ENCODE assay signal across 18 cellular contexts in the genomic region with DNA sequence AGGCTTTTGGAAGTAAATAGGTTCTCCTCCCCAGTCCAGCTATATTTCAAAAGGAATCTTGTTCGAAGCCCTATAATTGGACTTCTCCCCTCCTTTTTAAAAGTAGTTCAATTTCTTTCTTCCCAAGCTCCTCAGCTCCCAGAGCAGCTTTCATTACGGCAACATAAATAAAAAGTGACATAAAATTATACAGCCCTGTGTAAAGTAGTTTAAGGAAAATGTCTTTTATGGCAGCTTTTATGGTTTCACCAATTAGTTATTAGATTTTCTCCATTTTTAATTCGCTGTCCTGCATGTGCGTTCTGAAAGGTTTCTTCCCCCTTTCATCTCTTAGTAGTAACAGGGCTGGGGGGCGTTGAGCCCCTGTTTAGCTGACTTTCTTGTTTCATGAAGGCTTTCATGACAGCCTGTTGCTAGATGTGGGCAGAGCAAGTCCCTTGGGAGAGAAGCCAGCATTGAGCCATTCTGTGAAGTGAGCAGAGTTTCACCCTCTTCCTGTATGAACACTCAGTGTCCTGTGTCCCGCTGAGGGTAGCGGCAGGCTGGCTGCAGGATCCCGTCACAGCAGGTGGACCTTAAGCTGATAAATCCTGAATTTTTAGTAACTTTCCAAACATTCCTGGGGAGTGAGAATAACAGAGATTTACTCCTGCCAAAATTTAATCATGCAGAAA.
DNase-seq lines count a peak whose midpoint lies in the region; ATAC-seq and TF ChIP-seq lines count a peak whose summit lies in the region.
"Had no signal": no experiment of that assay in that cellular context is flagged by ENCODE, and none has a peak within 500 bp of the region (broad histone marks: within the 10 kb centered on the region; RNA-seq: fewer than 3 reads in every experiment).

No MANE protein-coding gene starts in this region.

- H3K9me3 ChIP-seq in SK-N-SH: no peaks in the 10 kb centered on the region
- H3K9me3 ChIP-seq in PC-9 (ENCODE audit: insufficient read depth, low read depth): no peaks in the 10 kb centered on the region
- H3K9me3 ChIP-seq: A549, esophagus squamous epithelium, suprapubic skin had no signal

- TF ChIP-seq CTCF in SK-N-SH (IDR thresholded peaks at IDR 0.05) (no peak), cardiac fibroblast (IDR thresholded peaks at IDR 0.05; ENCODE audit: low read depth, low read length) (no peak), PC-9 (conservative IDR thresholded peaks at IDR 0.05) (no peak)

- DNase-seq in SK-N-SH: no peak
- DNase-seq in cardiac fibroblast (ENCODE audit: low read depth in 2 of 2): peak; percentile 14 to 17
- peak; percentile 34 for DNase-seq in myocyte (ENCODE audit: low read depth)
- no peak for DNase-seq in PC-9
- DNase-seq in naive thymus-derived CD8-positive, alpha-beta T cell: no peak
- no peak for DNase-seq in activated CD8-positive, alpha-beta memory T cell treated with anti-CD3 and anti-CD28 coated beads for 24 hours
- no peak for DNase-seq in globus pallidus (ENCODE audit: low spot score)
- DNase-seq: activated CD4-positive, alpha-beta memory T cell treated with anti-CD3 and anti-CD28 coated beads for 36 hours; cerebellar nuclear complex; DMS53; esophagus squamous epithelium; MM.1S; small intestine had no signal

- H3K4me2 ChIP-seq in SK-N-SH (no peak overlapping the region), PC-9 (no peak overlapping the region)
- H3K4me2 ChIP-seq: A549, GM23338 had no signal

- peaks cover 0 to 8% of the 10 kb centered on the region in 2 experiments; a peak in 2 of 4 replicates for H3K4me1 ChIP-seq in SK-N-SH (ENCODE audit: control insufficient read depth in 1 of 2, insufficient read depth in 2 of 2, low read depth in 1 of 2, low read length in 1 of 2)
- H3K4me1 ChIP-seq in PC-9 (replicated peaks; ENCODE audit: insufficient read depth): no peaks in the 10 kb centered on the region
- H3K4me1 ChIP-seq: A549 had no signal

- WGBS in SK-N-SH (ENCODE audit: low lambda C conversion rate): 60% methylated on average over 8 of the region's 8 CpGs

- BruUV-seq in PC-9 (replicated peaks; lab: Mats Ljungman, UMichigan): no TSS peak

- H3K27me3 ChIP-seq in SK-N-SH (ENCODE audit: insufficient read depth) (no peaks in the 10 kb centered on the region), PC-9 (ENCODE audit: insufficient read depth, low read depth) (0 out of 2 replicates have a peak, but pooled peaks cover 4% of the 10 kb centered on the region)
- H3K27me3 ChIP-seq: suprapubic skin had no signal

- H3K4me3 ChIP-seq in SK-N-SH (ENCODE audit: low read depth in 2 of 2, low read length in 1 of 2): peak overlapping the region in 1 of 2 experiments; percentile 23; a peak in 1 of 4 replicates
- no peak overlapping the region for H3K4me3 ChIP-seq in cardiac fibroblast (replicated peaks in 1 of 2; ENCODE audit: low read depth in 2 of 2, low read length in 2 of 2)
- no peak overlapping the region for H3K4me3 ChIP-seq in PC-9
- H3K4me3 ChIP-seq: A549, GM12878, GM23338, suprapubic skin had no signal

- no peak overlapping the region for H2AFZ ChIP-seq in SK-N-SH (ENCODE audit: low read depth)
- no peak overlapping the region for H2AFZ ChIP-seq in PC-9
- H2AFZ ChIP-seq: GM23338 had no signal

- no peak overlapping the region for H3K9ac ChIP-seq in SK-N-SH

- intact Hi-C loops in PC-9 (cut with micrococcal nuclease; ENCODE audit: unreplicated experiment): no loop called here

- H3K79me2 ChIP-seq in SK-N-SH (ENCODE audit: insufficient read depth): no peaks in the 10 kb centered on the region
- H3K79me2 ChIP-seq in PC-9 (ENCODE audit: low read depth): no peaks in the 10 kb centered on the region

- TF ChIP-seq EP300 in SK-N-SH (IDR thresholded peaks at IDR 0.05; ENCODE audit: borderline replicate concordance in 1 of 2, low read depth in 1 of 2, low read length in 1 of 2): no peak

- peak; percentile 55 for ATAC-seq in SK-N-SH treated with all-trans-retinoic acid at 6 μM for 48 hours
- ATAC-seq in naive thymus-derived CD8-positive, alpha-beta T cell: no peak
- ATAC-seq: A549, GM12878, GM23338 had no signal

- POLR2A ChIA-PET in SK-N-SH (lab: Yijun Ruan, JAX) (no interaction called here), PC-9 (lab: Charles Lee; ENCODE audit: unreplicated experiment) (interaction anchor here (0.7 kb wide), 1 partner anchor 1628 kb away, joined by 4 read pairs; no protein-coding TSS in a partner anchor)
- POLR2A ChIA-PET in naive thymus-derived CD8-positive, alpha-beta T cell (lab: Charles Lee): no interaction called here

- no peaks in the 10 kb centered on the region for H3K9me2 ChIP-seq in SK-N-SH
- no peaks in the 10 kb centered on the region for H3K9me2 ChIP-seq in PC-9 (ENCODE audit: insufficient read depth)

- H3K27ac ChIP-seq in SK-N-SH (ENCODE audit: low read depth in 2 of 2, low read length in 1 of 2) (no peak overlapping the region), PC-9 (no peak overlapping the region)
- H3K27ac ChIP-seq: A549, suprapubic skin had no signal

- no peak overlapping the region for H3K4me3 Mint-ChIP-seq in naive thymus-derived CD8-positive, alpha-beta T cell
- H3K4me3 Mint-ChIP-seq: activated CD4-positive, alpha-beta memory T cell treated with anti-CD3 and anti-CD28 coated beads for 36 hours; GM23338 had no signal

- peaks cover 0 to 9% (median 0%) of the 10 kb centered on the region in 9 donors for H3K9me3 Mint-ChIP-seq in naive thymus-derived CD8-positive, alpha-beta T cell
- H3K9me3 Mint-ChIP-seq: activated CD4-positive, alpha-beta memory T cell treated with anti-CD3 and anti-CD28 coated beads for 36 hours had no signal

- no peaks in the 10 kb centered on the region for H3K36me3 ChIP-seq in SK-N-SH (replicated peaks in 1 of 2; ENCODE audit: control insufficient read depth in 1 of 2, insufficient read depth in 2 of 2, low read length in 1 of 2)
- H3K36me3 ChIP-seq in PC-9 (ENCODE audit: low read depth): no peaks in the 10 kb centered on the region
- H3K36me3 ChIP-seq: esophagus squamous epithelium, suprapubic skin had no signal

- peaks cover 2 to 33% (median 9%) of the 10 kb centered on the region in 5 donors for H3K27me3 Mint-ChIP-seq in naive thymus-derived CD8-positive, alpha-beta T cell

- no peak for TF ChIP-seq RAD21 in SK-N-SH (IDR thresholded peaks at IDR 0.05; ENCODE audit: low read length)

- no peaks in the 10 kb centered on the region for H3K4me1 Mint-ChIP-seq in naive thymus-derived CD8-positive, alpha-beta T cell

- H3F3A ChIP-seq in SK-N-SH (replicated peaks; ENCODE audit: insufficient read depth) (no peaks in the 10 kb centered on the region), PC-9 (ENCODE audit: insufficient read depth, low read depth) (no peaks in the 10 kb centered on the region)

- H3K27ac Mint-ChIP-seq in naive thymus-derived CD8-positive, alpha-beta T cell: no peak overlapping the region
- H3K27ac Mint-ChIP-seq: activated CD4-positive, alpha-beta memory T cell treated with anti-CD3 and anti-CD28 coated beads for 36 hours; GM23338 had no signal

- H4K20me1 ChIP-seq in SK-N-SH (ENCODE audit: insufficient read depth) (no peaks in the 10 kb centered on the region), PC-9 (ENCODE audit: insufficient read depth) (no peaks in the 10 kb centered on the region)

- CTCF ChIA-PET in SK-N-SH (lab: Yijun Ruan, JAX): interaction anchor here (1.7 kb wide), 1 partner anchor 22 kb away, joined by 11 read pairs; no protein-coding TSS in a partner anchor
- CTCF ChIA-PET in PC-9 (lab: Charles Lee): no interaction called here

- no peaks in the 10 kb centered on the region for H3K36me3 Mint-ChIP-seq in naive thymus-derived CD8-positive, alpha-beta T cell
- H3K36me3 Mint-ChIP-seq: activated CD4-positive, alpha-beta memory T cell treated with anti-CD3 and anti-CD28 coated beads for 36 hours had no signal

TF ChIP-seq in SK-N-SH, 30 proteins besides CTCF, POLR2A, EP300 and RAD21 (continues in another document):
- no peak for TF ChIP-seq RCOR1 (IDR thresholded peaks at IDR 0.05; ENCODE audit: low read length)
- no peak for TF ChIP-seq FOXJ3 (CRISPR knock-in tag; IDR thresholded peaks at IDR 0.05)
- TF ChIP-seq, protein P1, sequence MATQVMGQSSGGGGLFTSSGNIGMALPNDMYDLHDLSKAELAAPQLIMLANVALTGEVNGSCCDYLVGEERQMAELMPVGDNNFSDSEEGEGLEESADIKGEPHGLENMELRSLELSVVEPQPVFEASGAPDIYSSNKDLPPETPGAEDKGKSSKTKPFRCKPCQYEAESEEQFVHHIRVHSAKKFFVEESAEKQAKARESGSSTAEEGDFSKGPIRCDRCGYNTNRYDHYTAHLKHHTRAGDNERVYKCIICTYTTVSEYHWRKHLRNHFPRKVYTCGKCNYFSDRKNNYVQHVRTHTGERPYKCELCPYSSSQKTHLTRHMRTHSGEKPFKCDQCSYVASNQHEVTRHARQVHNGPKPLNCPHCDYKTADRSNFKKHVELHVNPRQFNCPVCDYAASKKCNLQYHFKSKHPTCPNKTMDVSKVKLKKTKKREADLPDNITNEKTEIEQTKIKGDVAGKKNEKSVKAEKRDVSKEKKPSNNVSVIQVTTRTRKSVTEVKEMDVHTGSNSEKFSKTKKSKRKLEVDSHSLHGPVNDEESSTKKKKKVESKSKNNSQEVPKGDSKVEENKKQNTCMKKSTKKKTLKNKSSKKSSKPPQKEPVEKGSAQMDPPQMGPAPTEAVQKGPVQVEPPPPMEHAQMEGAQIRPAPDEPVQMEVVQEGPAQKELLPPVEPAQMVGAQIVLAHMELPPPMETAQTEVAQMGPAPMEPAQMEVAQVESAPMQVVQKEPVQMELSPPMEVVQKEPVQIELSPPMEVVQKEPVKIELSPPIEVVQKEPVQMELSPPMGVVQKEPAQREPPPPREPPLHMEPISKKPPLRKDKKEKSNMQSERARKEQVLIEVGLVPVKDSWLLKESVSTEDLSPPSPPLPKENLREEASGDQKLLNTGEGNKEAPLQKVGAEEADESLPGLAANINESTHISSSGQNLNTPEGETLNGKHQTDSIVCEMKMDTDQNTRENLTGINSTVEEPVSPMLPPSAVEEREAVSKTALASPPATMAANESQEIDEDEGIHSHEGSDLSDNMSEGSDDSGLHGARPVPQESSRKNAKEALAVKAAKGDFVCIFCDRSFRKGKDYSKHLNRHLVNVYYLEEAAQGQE (IDR thresholded peaks at IDR 0.05; ENCODE audit: low read depth, low read length): no peak
- TF ChIP-seq SMC3 (IDR thresholded peaks at IDR 0.05; ENCODE audit: low read depth, low read length): no peak
- TF ChIP-seq, protein P2, sequence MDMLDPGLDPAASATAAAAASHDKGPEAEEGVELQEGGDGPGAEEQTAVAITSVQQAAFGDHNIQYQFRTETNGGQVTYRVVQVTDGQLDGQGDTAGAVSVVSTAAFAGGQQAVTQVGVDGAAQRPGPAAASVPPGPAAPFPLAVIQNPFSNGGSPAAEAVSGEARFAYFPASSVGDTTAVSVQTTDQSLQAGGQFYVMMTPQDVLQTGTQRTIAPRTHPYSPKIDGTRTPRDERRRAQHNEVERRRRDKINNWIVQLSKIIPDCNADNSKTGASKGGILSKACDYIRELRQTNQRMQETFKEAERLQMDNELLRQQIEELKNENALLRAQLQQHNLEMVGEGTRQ (IDR thresholded peaks at IDR 0.05; ENCODE audit: borderline replicate concordance, low read depth, low read length): no peak
- no peak for TF ChIP-seq NFIC (IDR thresholded peaks at IDR 0.05; ENCODE audit: borderline replicate concordance)
- no peak for TF ChIP-seq MEF2A (IDR thresholded peaks at IDR 0.05; ENCODE audit: borderline replicate concordance, low read depth)
- no peak for TF ChIP-seq JUND (IDR thresholded peaks at IDR 0.05)

Comparison
In these comparisons a context has a peak if more than half of its experiments do, and no peak if none do; other contexts are left out.
1. DNase-seq: peak in cardiac fibroblast (2 of 2) and myocyte (single experiment); none in SK-N-SH (single experiment), PC-9 (0 of 2), naive thymus-derived CD8-positive, alpha-beta T cell (0 of 10), activated CD8-positive, alpha-beta memory T cell treated with anti-CD3 and anti-CD28 coated beads for 24 hours (single experiment) and globus pallidus (single experiment).